11 cellular contexts compared by ENCODE assay signal in genomic region chr21:41368361-41369104, GRCh38. TPM values are rescaled to one million over a fixed set of nuclear protein-coding genes. Genes with fewer than 3 reads are reported as not detected.
DNase-seq lines count a peak whose midpoint lies in the region; ATAC-seq and TF ChIP-seq lines count a peak whose summit lies in the region.
"Had no signal": no experiment of that assay in that cellular context is flagged by ENCODE, and none has a peak within 500 bp of the region (broad histone marks: within the 10 kb centered on the region; RNA-seq: fewer than 3 reads in every experiment).

No MANE protein-coding gene starts in this region.

- CTCF ChIA-PET in activated CD4-positive, alpha-beta memory T cell treated with anti-CD3 and anti-CD28 coated beads for 36 hours (lab: Charles Lee) = interaction anchor here (1.0 to 2.4 kb wide), 2 partner anchors 51 to 85 kb away, joined by 3 to 12 read pairs; no protein-coding TSS in a partner anchor

- H3K9me3 ChIP-seq in heart right ventricle = no peaks in the 10 kb centered on the region
- H3K9me3 ChIP-seq: SJCRH30 had no signal

- H3K36me3 ChIP-seq in heart right ventricle (peaks cover 0 to 44% (median 0%) of the 10 kb centered on the region in 9 donors), urinary bladder (ENCODE audit: insufficient read depth) (no peaks in the 10 kb centered on the region)
- H3K36me3 ChIP-seq: SJCRH30 had no signal

- H3K27ac ChIP-seq in heart right ventricle (peak overlapping the region in 9 of 10 donors; percentile 55 to 89 (median 74)), urinary bladder (ENCODE audit: low read depth) (peak overlapping the region; percentile 13)
- H3K27ac ChIP-seq: SJCRH30 had no signal

- peak overlapping the region; percentile 78 for H3K4me3 Mint-ChIP-seq in activated CD4-positive, alpha-beta memory T cell treated with anti-CD3 and anti-CD28 coated beads for 36 hours
- H3K4me3 Mint-ChIP-seq in mesothelial cell of epicardium = peak overlapping the region; percentile 74
- no peak overlapping the region for H3K4me3 Mint-ChIP-seq in endothelial cell (ENCODE audit: unreplicated experiment)

- 73 to 79% methylated on average over 10 of the region's 10 CpGs for WGBS in heart right ventricle, 2 donors
- WGBS in urinary bladder = 82% methylated on average over 10 of the region's 10 CpGs

- ATAC-seq in heart right ventricle (no peak), left cardiac atrium (no peak)

- no peaks in the 10 kb centered on the region for H3K9me3 Mint-ChIP-seq in activated CD4-positive, alpha-beta memory T cell treated with anti-CD3 and anti-CD28 coated beads for 36 hours
- H3K9me3 Mint-ChIP-seq in mesothelial cell of epicardium (no peaks in the 10 kb centered on the region), endothelial cell (ENCODE audit: unreplicated experiment) (no peaks in the 10 kb centered on the region)
- H3K9me3 Mint-ChIP-seq: H9 had no signal

- no peak for DNase-seq in heart right ventricle
- no peak for DNase-seq in left cardiac atrium
- no peak for DNase-seq in activated CD4-positive, alpha-beta memory T cell treated with anti-CD3 and anti-CD28 coated beads for 36 hours
- no peak for DNase-seq in mesothelial cell of epicardium (ENCODE audit: low spot score in 2 of 2, unreplicated experiment in 2 of 2)
- no peak for DNase-seq in HCEC 1CT
- no peak for DNase-seq in endothelial cell (ENCODE audit: low spot score)
- DNase-seq in erythroblast (lab: John Stamatoyannopoulos, UW) = no peak
- DNase-seq: NCI-H2029 treated with DMSO at 0.1 percent for 48 hours, SJCRH30 had no signal

- H3K27me3 ChIP-seq in heart right ventricle = peaks cover 0 to 3% (median 0%) of the 10 kb centered on the region in 7 donors
- H3K27me3 ChIP-seq: SJCRH30 had no signal

- intact Hi-C loops in heart right ventricle (cut with DNase I) = loop anchor here in 4 of 10 donors (5.0 to 10.0 kb wide), 2 partner anchors 56 to 59 kb away; partner anchors contain the start of gene MX1 (in 4 of the 4)
- intact Hi-C loops in left cardiac atrium (cut with DNase I) = loop anchor here in 1 of 2 donors (10.0 kb wide), 1 partner anchor 56 kb away; the partner anchor contains the start of gene MX1
- intact Hi-C loops in activated CD4-positive, alpha-beta memory T cell treated with anti-CD3 and anti-CD28 coated beads for 36 hours (cut with micrococcal nuclease) = loop anchor here (10.0 kb wide), 2 partner anchors 84 to 196 kb away; no protein-coding TSS in a partner anchor

- H3K4me1 Mint-ChIP-seq in activated CD4-positive, alpha-beta memory T cell treated with anti-CD3 and anti-CD28 coated beads for 36 hours (ENCODE audit: low read depth) = peaks cover 63% of the 10 kb centered on the region
- peaks cover 10% of the 10 kb centered on the region for H3K4me1 Mint-ChIP-seq in mesothelial cell of epicardium
- peaks cover 5% of the 10 kb centered on the region for H3K4me1 Mint-ChIP-seq in endothelial cell (ENCODE audit: unreplicated experiment)

- peak overlapping the region; percentile 87 for H3K27ac Mint-ChIP-seq in activated CD4-positive, alpha-beta memory T cell treated with anti-CD3 and anti-CD28 coated beads for 36 hours
- H3K27ac Mint-ChIP-seq in mesothelial cell of epicardium (no peak overlapping the region), endothelial cell (ENCODE audit: unreplicated experiment) (no peak overlapping the region)

- POLR2A ChIA-PET in activated CD4-positive, alpha-beta memory T cell treated with anti-CD3 and anti-CD28 coated beads for 36 hours (lab: Charles Lee) = interaction anchor here (0.9 kb wide), 1 partner anchor 57 kb away, joined by 3 read pairs; no protein-coding TSS in a partner anchor

- H3K4me3 ChIP-seq in heart right ventricle (peak overlapping the region in 9 of 10 donors; percentile 18 to 61 (median 45)), urinary bladder (ENCODE audit: low read depth, low read length) (no peak overlapping the region)
- H3K4me3 ChIP-seq: SJCRH30 had no signal

- TF ChIP-seq CTCF in heart right ventricle (IDR thresholded peaks at IDR 0.05) (no peak), mesothelial cell of epicardium (IDR thresholded peaks at IDR 0.05; ENCODE audit: unreplicated experiment) (no peak), endothelial cell (IDR thresholded peaks at IDR 0.05; ENCODE audit: unreplicated experiment) (no peak)

- no peaks in the 10 kb centered on the region for H3K36me3 Mint-ChIP-seq in activated CD4-positive, alpha-beta memory T cell treated with anti-CD3 and anti-CD28 coated beads for 36 hours
- H3K36me3 Mint-ChIP-seq in mesothelial cell of epicardium = no peaks in the 10 kb centered on the region
- no peaks in the 10 kb centered on the region for H3K36me3 Mint-ChIP-seq in endothelial cell (ENCODE audit: low read depth, unreplicated experiment)

- peaks cover 5 to 70% (median 30%) of the 10 kb centered on the region in 9 donors for H3K4me1 ChIP-seq in heart right ventricle
- no peaks in the 10 kb centered on the region for H3K4me1 ChIP-seq in urinary bladder (ENCODE audit: insufficient read depth)
- H3K4me1 ChIP-seq: SJCRH30 had no signal

- no peak for TF ChIP-seq POLR2A in erythroblast (IDR thresholded peaks at IDR 0.05; ENCODE audit: low read length)

- H3K27me3 Mint-ChIP-seq in activated CD4-positive, alpha-beta memory T cell treated with anti-CD3 and anti-CD28 coated beads for 36 hours = no peaks in the 10 kb centered on the region
- H3K27me3 Mint-ChIP-seq in mesothelial cell of epicardium (ENCODE audit: low read depth) (peaks cover 14% of the 10 kb centered on the region), endothelial cell (ENCODE audit: unreplicated experiment) (peaks cover 5% of the 10 kb centered on the region)

RNA-seq across cellular contexts. Expression of gene MX2, which starts 6.7 kb away (rescaled TPM):
- total RNA-seq in heart right ventricle = 10 to 100 TPM in 3 of 10 donors, 1 to 10 TPM in 7; 3.9 to 22.9 (median 7.3) TPM
- polyA plus RNA-seq in heart right ventricle = 1 to 10 TPM; 3.0 to 7.2 TPM
- total RNA-seq in left cardiac atrium = 10 to 100 TPM in 1 of 2 donors, 1 to 10 TPM in 1; 7.7 to 14.7 TPM
- total RNA-seq in activated CD4-positive, alpha-beta memory T cell treated with anti-CD3 and anti-CD28 coated beads for 36 hours = 10 to 100 TPM; 25.3 to 26.9 TPM
- total RNA-seq in mesothelial cell of epicardium = 3.2 to 4.1 TPM (median 3.9 TPM) in 3 replicates
- 10.3 TPM for total RNA-seq in urinary bladder
- polyA plus RNA-seq in urinary bladder = 8.2 TPM
- 5.4 TPM for total RNA-seq in endothelial cell (ENCODE audit: unreplicated experiment)
- total RNA-seq: SJCRH30 had no signal

RNA-seq across cellular contexts. Expression of gene FAM3B, which starts 51.9 kb away (rescaled TPM):
- total RNA-seq in heart right ventricle (under 1 TPM in 4 of 10 donors, not detected in 6; 0.25 to 0.42 (median 0.35) TPM), left cardiac atrium (under 1 TPM in 1 of 2 donors, not detected in 1; 0.63 TPM), mesothelial cell of epicardium (1.2 to 1.5 TPM (median 1.4 TPM) in 3 replicates), urinary bladder (22.2 TPM), endothelial cell (ENCODE audit: unreplicated experiment) (0.33 TPM)
- polyA plus RNA-seq in heart right ventricle (under 1 TPM; 0.04 to 0.29 TPM), urinary bladder (17.6 TPM)
- total RNA-seq in activated CD4-positive, alpha-beta memory T cell treated with anti-CD3 and anti-CD28 coated beads for 36 hours = not detected
- total RNA-seq: SJCRH30 had no signal

RNA-seq across cellular contexts. Expression of gene MX1, which starts 57.5 kb away (rescaled TPM):
- total RNA-seq in heart right ventricle = 10 to 100 TPM; 11.1 to 50.0 (median 20.1) TPM
- 10 to 100 TPM in 1 of 2 donors, 1 to 10 TPM in 1; 5.4 to 14.0 TPM for polyA plus RNA-seq in heart right ventricle
- 10 to 100 TPM; 15.4 to 48.6 TPM for total RNA-seq in left cardiac atrium
- 100 to 1,000 TPM; 106 TPM for total RNA-seq in activated CD4-positive, alpha-beta memory T cell treated with anti-CD3 and anti-CD28 coated beads for 36 hours
- 32.2 to 42.4 TPM (median 32.9 TPM) in 3 replicates for total RNA-seq in mesothelial cell of epicardium
- total RNA-seq in urinary bladder = 51.2 TPM
- polyA plus RNA-seq in urinary bladder = 20.4 TPM
- 4.5 TPM for total RNA-seq in endothelial cell (ENCODE audit: unreplicated experiment)
- total RNA-seq: SJCRH30 had no signal
